Comparison of ENCODE assay signal across 11 cellular contexts in genomic region chr9:96398582-96399334, GRCh38. TPM values are rescaled to one million over a fixed set of nuclear protein-coding genes. Genes with fewer than 3 reads are reported as not detected.
DNase-seq lines count a peak whose midpoint lies in the region; ATAC-seq and TF ChIP-seq lines count a peak whose summit lies in the region.
"Had no signal": no experiment of that assay in that cellular context is flagged by ENCODE, and none has a peak within 500 bp of the region (broad histone marks: within the 10 kb centered on the region; RNA-seq: fewer than 3 reads in every experiment).

No MANE protein-coding gene starts in this region.

- H3K23ac ChIP-seq in mesenchymal stem cell (ENCODE audit: low read length in 2 of 2): no peak overlapping the region

- H3K27ac Mint-ChIP-seq in activated CD4-positive, alpha-beta memory T cell treated with anti-CD3 and anti-CD28 coated beads for 36 hours: peak overlapping the region; percentile 69

- ATAC-seq in GM21786 (IDR thresholded peaks at IDR 0.05; ENCODE audit: unreplicated experiment) (peak; percentile 71), HG03097 (IDR thresholded peaks at IDR 0.05; ENCODE audit: low FRiP score, unreplicated experiment) (no peak)

- no peak overlapping the region for H2BK5ac ChIP-seq in mesenchymal stem cell (ENCODE audit: low read depth, low read length, poor library complexity, severe bottlenecking)

- no peak overlapping the region for H3K4me2 ChIP-seq in mesenchymal stem cell (ENCODE audit: low read length, poor library complexity, severe bottlenecking)

- DNase-seq in GM06990 (ENCODE audit: extremely low read depth, insufficient read length): no peak
- no peak for DNase-seq in activated CD4-positive, alpha-beta memory T cell treated with anti-CD3 and anti-CD28 coated beads for 36 hours
- DNase-seq in mesenchymal stem cell: peak; percentile 37
- DNase-seq in foreskin fibroblast: no peak
- DNase-seq in stimulated activated CD4-positive, alpha-beta T cell treated with anti-CD3 and anti-CD28 coated beads, Interleukin-4, amount 100 ng/mL, for 4 hours: no peak
- no peak for DNase-seq in vagina (ENCODE audit: extremely low spot score in 2 of 2)
- DNase-seq: DMS53, GOT3, NCI-H1930 had no signal

- peak overlapping the region in 1 of 2 experiments; percentile 26 for H3K18ac ChIP-seq in mesenchymal stem cell (ENCODE audit: low read depth in 1 of 2, low read length in 2 of 2)

- peak overlapping the region; percentile 56 for H4K8ac ChIP-seq in mesenchymal stem cell (ENCODE audit: low read length)

- no peak overlapping the region for H3K27ac ChIP-seq in mesenchymal stem cell (ENCODE audit: low read length, poor library complexity, severe bottlenecking)
- H3K27ac ChIP-seq in vagina: no peak overlapping the region

- CTCF ChIA-PET in activated CD4-positive, alpha-beta memory T cell treated with anti-CD3 and anti-CD28 coated beads for 36 hours (lab: Charles Lee): interaction anchor here (1.1 kb wide), 1 partner anchor 71 kb away, joined by 5 read pairs; no protein-coding TSS in a partner anchor

- H2AFZ ChIP-seq in mesenchymal stem cell (ENCODE audit: low read depth, low read length): peak overlapping the region; percentile 88

- WGBS in mesenchymal stem cell: 77% methylated on average over 3 of the region's 3 CpGs

- H3K4me1 Mint-ChIP-seq in activated CD4-positive, alpha-beta memory T cell treated with anti-CD3 and anti-CD28 coated beads for 36 hours (ENCODE audit: low read depth): peaks cover 26% of the 10 kb centered on the region

- H3K4ac ChIP-seq in mesenchymal stem cell (ENCODE audit: low read depth in 1 of 2, low read length in 2 of 2): no peak overlapping the region

- TF ChIP-seq CTCF in GM06990 (IDR thresholded peaks at IDR 0.05; ENCODE audit: insufficient read depth, low read length, poor library complexity, severe bottlenecking) (no peak), foreskin fibroblast (IDR thresholded peaks at IDR 0.05; ENCODE audit: low read depth, low read length) (no peak), vagina (IDR thresholded peaks at IDR 0.05) (no peak)

- no peaks in the 10 kb centered on the region for H3K4me1 ChIP-seq in mesenchymal stem cell (ENCODE audit: control insufficient read depth, insufficient read depth, low read depth, low read length)
- no peaks in the 10 kb centered on the region for H3K4me1 ChIP-seq in vagina

- no peak overlapping the region for H4K91ac ChIP-seq in mesenchymal stem cell (ENCODE audit: low read length)

- H3K4me3 Mint-ChIP-seq in activated CD4-positive, alpha-beta memory T cell treated with anti-CD3 and anti-CD28 coated beads for 36 hours: no peak overlapping the region

- no peak overlapping the region for H3K9ac ChIP-seq in mesenchymal stem cell (ENCODE audit: low read length)

- peak overlapping the region; percentile 26 for H3K4me3 ChIP-seq in GM06990 (replicated peaks; ENCODE audit: low read depth, low read length)
- H3K4me3 ChIP-seq in mesenchymal stem cell (ENCODE audit: insufficient read depth in 1 of 2, low read depth in 1 of 2, low read length in 2 of 2): no peak overlapping the region
- H3K4me3 ChIP-seq in foreskin fibroblast (ENCODE audit: low read depth in 1 of 2, low read length in 2 of 2): no peak overlapping the region
- no peak overlapping the region for H3K4me3 ChIP-seq in vagina

- intact Hi-C loops in activated CD4-positive, alpha-beta memory T cell treated with anti-CD3 and anti-CD28 coated beads for 36 hours (cut with micrococcal nuclease): no loop called here
- intact Hi-C loops in vagina (cut with DNase I): no loop called here

- no peaks in the 10 kb centered on the region for H3K27me3 ChIP-seq in GM06990 (replicated peaks; ENCODE audit: control insufficient read depth, insufficient read depth, low read length)
- H3K27me3 ChIP-seq in mesenchymal stem cell (ENCODE audit: control insufficient read depth in 1 of 2, insufficient read depth in 1 of 2, low read length in 2 of 2): no peaks in the 10 kb centered on the region
- no peaks in the 10 kb centered on the region for H3K27me3 ChIP-seq in vagina

- H3K36me3 ChIP-seq in GM06990 (ENCODE audit: control insufficient read depth, insufficient read depth, low read length) (no peaks in the 10 kb centered on the region; the same call in 1 of the 2 replicates), mesenchymal stem cell (ENCODE audit: control insufficient read depth in 1 of 2, insufficient read depth in 2 of 2, low read depth in 1 of 2, low read length in 2 of 2) (no peaks in the 10 kb centered on the region), vagina (no peaks in the 10 kb centered on the region)

- no peak overlapping the region for H2BK12ac ChIP-seq in mesenchymal stem cell (ENCODE audit: low read length in 2 of 2)

- POLR2A ChIA-PET in activated CD4-positive, alpha-beta memory T cell treated with anti-CD3 and anti-CD28 coated beads for 36 hours (lab: Charles Lee): no interaction called here

- H2BK120ac ChIP-seq in mesenchymal stem cell (ENCODE audit: low read depth, low read length): no peak overlapping the region

- H3K79me1 ChIP-seq in mesenchymal stem cell (replicated peaks; ENCODE audit: low read length, poor library complexity, severe bottlenecking): peaks cover 14% of the 10 kb centered on the region

- H3K36me3 Mint-ChIP-seq in activated CD4-positive, alpha-beta memory T cell treated with anti-CD3 and anti-CD28 coated beads for 36 hours: peaks cover 29% of the 10 kb centered on the region

- H3K9me3 ChIP-seq in mesenchymal stem cell (ENCODE audit: control insufficient read depth, low read length): peaks cover 9% of the 10 kb centered on the region
- no peaks in the 10 kb centered on the region for H3K9me3 ChIP-seq in vagina

- H2BK15ac ChIP-seq in mesenchymal stem cell (ENCODE audit: low read depth, poor library complexity, severe bottlenecking): no peak overlapping the region

- H3K9me3 Mint-ChIP-seq in activated CD4-positive, alpha-beta memory T cell treated with anti-CD3 and anti-CD28 coated beads for 36 hours: peaks cover 4% of the 10 kb centered on the region

- H3K14ac ChIP-seq in mesenchymal stem cell (ENCODE audit: low read length in 2 of 2): no peak overlapping the region

- H3K27me3 Mint-ChIP-seq in activated CD4-positive, alpha-beta memory T cell treated with anti-CD3 and anti-CD28 coated beads for 36 hours: no peaks in the 10 kb centered on the region

- no peak for TF ChIP-seq POLR2A in vagina (IDR thresholded peaks at IDR 0.05)

- H2AK5ac ChIP-seq in mesenchymal stem cell (ENCODE audit: low read length, severe bottlenecking): no peak overlapping the region

RNA-seq across cellular contexts. Expression of gene SLC35D2, which starts 15.2 kb away (rescaled TPM):
- 1 to 10 TPM; 8.1 to 8.5 TPM for total RNA-seq in activated CD4-positive, alpha-beta memory T cell treated with anti-CD3 and anti-CD28 coated beads for 36 hours
- polyA plus RNA-seq in mesenchymal stem cell (2013, experiment 1 of 2): 36.4 TPM
- polyA plus RNA-seq in mesenchymal stem cell (2013, experiment 2 of 2): 37.6 TPM
- total RNA-seq in vagina: 17.9 TPM

RNA-seq across cellular contexts. Expression of gene ZNF367, which starts 19.4 kb away (rescaled TPM):
- 10 to 100 TPM; 29.0 to 30.1 TPM for total RNA-seq in activated CD4-positive, alpha-beta memory T cell treated with anti-CD3 and anti-CD28 coated beads for 36 hours
- polyA plus RNA-seq in mesenchymal stem cell (2013, experiment 1 of 2): 0.66 TPM
- 0.62 TPM for polyA plus RNA-seq in mesenchymal stem cell (2013, experiment 2 of 2)
- 0.74 TPM for total RNA-seq in vagina

RNA-seq across cellular contexts. Expression of gene HABP4, which starts 51.2 kb away (rescaled TPM):
- total RNA-seq in activated CD4-positive, alpha-beta memory T cell treated with anti-CD3 and anti-CD28 coated beads for 36 hours: 10 to 100 TPM; 17.4 to 19.0 TPM
- polyA plus RNA-seq in mesenchymal stem cell (2013, experiment 1 of 2): 19.7 TPM
- polyA plus RNA-seq in mesenchymal stem cell (2013, experiment 2 of 2): 18.7 TPM
- 17.2 TPM for total RNA-seq in vagina

Comparison
In these comparisons a context has a peak if more than half of its experiments do, and no peak if none do; other contexts are left out.
1. RNA of gene ZNF367, which starts 19.4 kb away (total RNA-seq): 29.0 to 30.1 TPM in activated CD4-positive, alpha-beta memory T cell treated with anti-CD3 and anti-CD28 coated beads for 36 hours; 0.74 TPM in vagina (single experiment); every median in the first group is over 10 times any median in the second.